Comparison of ENCODE assay signal across 9 cellular contexts in genomic region chr17:7136266-7136877, GRCh38. TPM values are rescaled to one million over a fixed set of nuclear protein-coding genes. Genes with fewer than 3 reads are reported as not detected.
DNase-seq lines count a peak whose midpoint lies in the region; ATAC-seq and TF ChIP-seq lines count a peak whose summit lies in the region.
"Had no signal": no experiment of that assay in that cellular context is flagged by ENCODE, and none has a peak within 500 bp of the region (broad histone marks: within the 10 kb centered on the region; RNA-seq: fewer than 3 reads in every experiment).

No MANE protein-coding gene starts in this region.

- no peak overlapping the region for H3K27ac Mint-ChIP-seq in Calu3 (ENCODE audit: unreplicated experiment)
- H3K27ac Mint-ChIP-seq: activated naive CD4-positive, alpha-beta T cell treated with anti-CD3 and anti-CD28 coated beads, Interleukin-2, amount 50 U/mL, for 24 hours had no signal

- WGBS in prostate gland, result 30% methylated on average over 9 of the region's 9 CpGs

- H3K4me1 Mint-ChIP-seq in Calu3 (ENCODE audit: low read depth, unreplicated experiment), result peaks cover 6% of the 10 kb centered on the region

- no peaks in the 10 kb centered on the region for H3K27me3 Mint-ChIP-seq in Calu3 (ENCODE audit: unreplicated experiment)

- peak; percentile 63 for DNase-seq in Calu3
- DNase-seq in LHCN-M2 (ENCODE audit: low read depth), result peak; percentile 63
- DNase-seq in SK-N-DZ (ENCODE audit: low spot score), result peak; percentile 61
- DNase-seq in activated naive CD4-positive, alpha-beta T cell treated with Interleukin-2 at 50 U/mL for 16 hours, result peak; percentile 80
- DNase-seq in head of caudate nucleus, result peak in 41 of 42 donors; percentile 35 to 91 (median 78)
- DNase-seq in prostate gland (ENCODE audit: low spot score), result peak; percentile 68
- peak; percentile 65 to 68 for DNase-seq in uterus

- H3K36me3 ChIP-seq in prostate gland (no peaks in the 10 kb centered on the region), uterus (no peaks in the 10 kb centered on the region)

- H3K9me3 ChIP-seq in prostate gland (no peaks in the 10 kb centered on the region), uterus (no peaks in the 10 kb centered on the region)

- H3K27ac ChIP-seq in prostate gland (no peak overlapping the region), uterus (no peak overlapping the region)

- CTCF ChIA-PET in Calu3 (lab: Charles Lee), result interaction anchor here (1.0 to 2.2 kb wide), 4 partner anchors 21 to 90 kb away, joined by 3 to 18 read pairs (median 6); no protein-coding TSS in a partner anchor

- TF ChIP-seq CTCF in Calu3 (IDR thresholded peaks at IDR 0.05; ENCODE audit: unreplicated experiment) (peak; percentile 58), prostate gland (IDR thresholded peaks at IDR 0.05) (peak; percentile 86 to 92 (median 88)), uterus (IDR thresholded peaks at IDR 0.05) (peak; percentile 78 to 91 (median 82))

- TF ChIP-seq POLR2A in prostate gland (IDR thresholded peaks at IDR 0.05), result no peak
- TF ChIP-seq POLR2A in uterus (IDR thresholded peaks at IDR 0.05), result no peak

- no TSS peak for BruUV-seq in Calu3 (replicated peaks; lab: Mats Ljungman, UMichigan)

- no peak overlapping the region for H3K4me3 ChIP-seq in prostate gland
- H3K4me3 ChIP-seq in uterus, result no peak overlapping the region

- H3K4me3 Mint-ChIP-seq in Calu3 (ENCODE audit: low read depth, unreplicated experiment), result no peak overlapping the region
- H3K4me3 Mint-ChIP-seq: activated naive CD4-positive, alpha-beta T cell treated with anti-CD3 and anti-CD28 coated beads, Interleukin-2, amount 50 U/mL, for 24 hours had no signal

- intact Hi-C loops in Calu3 (cut with micrococcal nuclease; ENCODE audit: unreplicated experiment), result loop anchor here (1.0 kb wide), 1 partner anchor 84 kb away; no protein-coding TSS in a partner anchor
- intact Hi-C loops in head of caudate nucleus (cut with DNase I), result loop anchor here (5.0 kb wide), 1 partner anchor 84 kb away; no protein-coding TSS in a partner anchor
- intact Hi-C loops in prostate gland (cut with DNase I), result no loop called here
- intact Hi-C loops in uterus (cut with DNase I; ENCODE audit: low total_unique reads), result no loop called here

- H3K36me3 Mint-ChIP-seq in Calu3 (ENCODE audit: insufficient read depth, unreplicated experiment), result no peaks in the 10 kb centered on the region
- H3K36me3 Mint-ChIP-seq: activated naive CD4-positive, alpha-beta T cell treated with anti-CD3 and anti-CD28 coated beads, Interleukin-2, amount 50 U/mL, for 24 hours had no signal

- no peak for ATAC-seq in GM18907 (IDR thresholded peaks at IDR 0.05; ENCODE audit: unreplicated experiment)

- no peaks in the 10 kb centered on the region for H3K4me1 ChIP-seq in prostate gland (replicated peaks)
- H3K4me1 ChIP-seq in uterus, result no peaks in the 10 kb centered on the region

- H3K9me3 Mint-ChIP-seq in Calu3 (ENCODE audit: low read depth, unreplicated experiment), result no peaks in the 10 kb centered on the region
- H3K9me3 Mint-ChIP-seq: activated naive CD4-positive, alpha-beta T cell treated with anti-CD3 and anti-CD28 coated beads, Interleukin-2, amount 50 U/mL, for 24 hours had no signal

- H3K27me3 ChIP-seq in prostate gland (replicated peaks; ENCODE audit: insufficient read depth) (no peaks in the 10 kb centered on the region), uterus (no peaks in the 10 kb centered on the region)

RNA-seq across cellular contexts. Expression of gene ASGR2, which starts 21.8 kb away (rescaled TPM):
- total RNA-seq in Calu3 (2022) (not detected in 2 replicates), LHCN-M2 (2014; rRNA removed) (not detected in 2 replicates), prostate gland (under 1 TPM in 1 of 2 donors, not detected in 1; 0.41 TPM), uterus (not detected)
- polyA plus RNA-seq in LHCN-M2 (2012), result not detected
- not detected in 2 replicates for polyA plus RNA-seq in SK-N-DZ (2014; cell fraction: cytosol; rRNA removed)
- not detected in 2 replicates for polyA plus RNA-seq in SK-N-DZ (2014; cell fraction: nucleus; rRNA removed)

RNA-seq across cellular contexts. Expression of gene ASGR1, which starts 42.8 kb away (rescaled TPM):
- total RNA-seq in Calu3 (2022) (0.26 TPM in 1 of 2 replicates, not detected in the other), LHCN-M2 (2014; rRNA removed) (0.29 and 1.4 TPM in 2 replicates), prostate gland (1 to 10 TPM in 1 of 2 donors, under 1 TPM in 1; 0.50 to 9.4 TPM), uterus (1 to 10 TPM in 2 of 4 donors, under 1 TPM in 1, not detected in 1; 0.77 to 3.2 (median 1.8) TPM)
- polyA plus RNA-seq in LHCN-M2 (2012), result 0.68 TPM
- polyA plus RNA-seq in SK-N-DZ (2014; cell fraction: cytosol; rRNA removed), result 0.16 and 3.9 TPM in 2 replicates
- 5.9 and 7.7 TPM in 2 replicates for polyA plus RNA-seq in SK-N-DZ (2014; cell fraction: nucleus; rRNA removed)

RNA-seq across cellular contexts. Expression of gene CLEC10A, which starts 56.3 kb away (rescaled TPM):
- total RNA-seq in Calu3 (2022) (not detected in 2 replicates), LHCN-M2 (2014; rRNA removed) (not detected in 2 replicates), prostate gland (1 to 10 TPM in 1 of 2 donors, under 1 TPM in 1; 0.55 to 5.7 TPM), uterus (1 to 10 TPM in 2 of 4 donors, not detected in 2; 1.5 to 3.5 TPM)
- not detected for polyA plus RNA-seq in LHCN-M2 (2012)
- polyA plus RNA-seq in SK-N-DZ (2014; cell fraction: cytosol; rRNA removed), result not detected in 2 replicates
- not detected in 2 replicates for polyA plus RNA-seq in SK-N-DZ (2014; cell fraction: nucleus; rRNA removed)

Comparison
In these comparisons a context has a peak if more than half of its experiments do, and no peak if none do; other contexts are left out.
1. intact Hi-C loops: an anchor here in Calu3 (1.0 kb wide) and head of caudate nucleus (5.0 kb wide); none called in prostate gland and uterus.